ENCODE assay signal across 8 cellular contexts in the genomic region with DNA sequence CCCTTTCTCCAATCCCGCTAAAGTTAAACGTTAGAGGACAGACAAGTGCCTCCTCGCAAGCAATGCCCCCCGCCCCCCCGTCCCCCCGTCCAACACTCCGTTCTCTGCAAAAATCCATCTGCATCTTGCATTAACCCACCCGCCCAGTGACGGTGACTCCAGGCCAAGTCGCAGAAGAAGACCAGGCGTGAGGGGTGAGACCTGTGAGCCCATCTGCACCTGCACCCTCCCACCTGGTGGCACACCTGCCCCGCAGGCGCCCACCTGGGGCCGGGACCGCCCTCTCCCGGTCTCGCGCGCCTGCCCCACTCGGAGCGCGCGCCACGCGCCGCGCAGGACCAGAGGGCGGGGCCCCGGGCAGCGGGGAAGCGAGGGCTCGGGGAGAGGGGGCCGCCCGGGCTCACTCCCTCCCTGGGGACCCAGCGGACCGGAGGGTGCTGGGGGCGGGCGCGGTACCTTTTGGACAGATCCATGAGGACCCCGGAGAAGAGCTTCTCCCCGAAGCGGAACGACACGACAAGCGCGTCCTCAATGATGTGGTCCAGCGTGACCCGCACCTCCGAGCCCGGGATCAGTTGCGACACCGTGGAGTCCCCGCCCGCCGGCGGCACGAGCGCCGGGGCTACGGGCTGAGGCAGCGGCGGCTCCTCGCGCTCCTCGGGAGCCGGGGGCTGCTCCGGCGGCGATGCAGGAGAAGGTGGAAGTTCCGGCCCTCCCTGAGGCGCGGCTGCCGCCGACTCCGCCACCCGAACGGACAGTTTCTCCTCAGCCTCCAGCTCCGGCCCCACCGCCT. TPM values are rescaled to one million over a fixed set of nuclear protein-coding genes. Genes with fewer than 3 reads are reported as not detected.
DNase-seq lines count a peak whose midpoint lies in the region; ATAC-seq and TF ChIP-seq lines count a peak whose summit lies in the region.

No MANE protein-coding gene starts in this region.

- POLR2A ChIA-PET in RWPE1 (lab: Yijun Ruan, JAX; ENCODE audit: low non-redundant PET), result no interaction called here

- CTCF ChIA-PET in RWPE1 (lab: Yijun Ruan, JAX), result interaction anchor here (0.6 to 0.7 kb wide), 3 partner anchors 47 to 804 kb away, joined by 3 to 4 read pairs (median 3); no protein-coding TSS in a partner anchor

- DNase-seq in AG08395 (ENCODE audit: low spot score), result peak; percentile 42
- peak; percentile 36 for DNase-seq in RWPE1 (ENCODE audit: low spot score)
- DNase-seq in activated naive CD4-positive, alpha-beta T cell treated with anti-CD3 and anti-CD28 coated beads, Interleukin-2, amount 50 U/mL, for 72 hours (ENCODE audit: low spot score in 2 of 2), result peak; percentile 46 to 65
- DNase-seq in heart right ventricle, result peak; percentile 35 to 59
- peak; percentile 72 to 74 for DNase-seq in psoas muscle
- no peak for DNase-seq in vagina (ENCODE audit: extremely low spot score in 2 of 2)

- peaks cover 10% of the 10 kb centered on the region in 2 donors for H3K36me3 Mint-ChIP-seq in activated naive CD4-positive, alpha-beta T cell treated with anti-CD3 and anti-CD28 coated beads, Interleukin-2, amount 50 U/mL, for 72 hours

- H3K27ac Mint-ChIP-seq in activated naive CD4-positive, alpha-beta T cell treated with anti-CD3 and anti-CD28 coated beads, Interleukin-2, amount 50 U/mL, for 72 hours, result peak overlapping the region in 1 of 2 donors; percentile 85

- H3K4me1 ChIP-seq in heart right ventricle (peaks cover 0 to 23% (median 15%) of the 10 kb centered on the region in 9 donors), psoas muscle (peaks cover 11% of the 10 kb centered on the region), vagina (peaks cover 28% of the 10 kb centered on the region)

- H3K36me3 ChIP-seq in heart right ventricle (peaks cover 0 to 42% (median 9%) of the 10 kb centered on the region in 9 donors), psoas muscle (ENCODE audit: insufficient read depth in 1 of 2, low read depth in 1 of 2) (peaks cover 0 to 38% of the 10 kb centered on the region in 2 donors), vagina (peaks cover 0 to 25% of the 10 kb centered on the region in 2 donors)

- ATAC-seq in GM19025 (IDR thresholded peaks at IDR 0.05; ENCODE audit: low read depth, unreplicated experiment) (peak; percentile 17), HG03175 (IDR thresholded peaks at IDR 0.05; ENCODE audit: unreplicated experiment) (peak; percentile 19), heart right ventricle (peak in 6 of 8 donors; percentile 12 to 62 (median 22)), psoas muscle (peak; percentile 25 to 57 (median 36))
- peak; percentile 4 to 5 for ATAC-seq in activated naive CD4-positive, alpha-beta T cell treated with anti-CD3 and anti-CD28 coated beads, Interleukin-2, amount 50 U/mL, for 72 hours

- no peaks in the 10 kb centered on the region for H3K9me3 Mint-ChIP-seq in activated naive CD4-positive, alpha-beta T cell treated with anti-CD3 and anti-CD28 coated beads, Interleukin-2, amount 50 U/mL, for 72 hours

- H3K4me3 ChIP-seq in heart right ventricle (peak overlapping the region; percentile 65 to 100 (median 97)), psoas muscle (peak overlapping the region; percentile 82), vagina (peak overlapping the region; percentile 66 to 92)

- H3K9me3 ChIP-seq in heart right ventricle, result no peaks in the 10 kb centered on the region
- no peaks in the 10 kb centered on the region for H3K9me3 ChIP-seq in psoas muscle
- no peaks in the 10 kb centered on the region for H3K9me3 ChIP-seq in vagina

- H3K27ac ChIP-seq in RWPE1, result peak overlapping the region; percentile 89
- H3K27ac ChIP-seq in heart right ventricle, result peak overlapping the region; percentile 85 to 99 (median 98)
- H3K27ac ChIP-seq in psoas muscle, result peak overlapping the region; percentile 91
- H3K27ac ChIP-seq in vagina, result peak overlapping the region; percentile 98

- H3K27me3 ChIP-seq in heart right ventricle, result no peaks in the 10 kb centered on the region
- no peaks in the 10 kb centered on the region for H3K27me3 ChIP-seq in psoas muscle (ENCODE audit: insufficient read depth in 3 of 3, low read length in 2 of 3)
- H3K27me3 ChIP-seq in vagina, result no peaks in the 10 kb centered on the region

- intact Hi-C loops in heart right ventricle (cut with DNase I) (loop anchor here in 5 of 10 donors (2.0 to 10.0 kb wide), 4 partner anchors 81 to 96 kb away; no protein-coding TSS in a partner anchor), psoas muscle (cut with DNase I) (loop anchor here (10.0 kb wide), 2 partner anchors 84 to 94 kb away; no protein-coding TSS in a partner anchor), vagina (cut with DNase I) (loop anchor here (10.0 kb wide), 1 partner anchor 276 kb away; no protein-coding TSS in a partner anchor)

- TF ChIP-seq POLR2A in vagina (IDR thresholded peaks at IDR 0.05), result no peak

- 0 to 1% methylated on average over 78 to 79 of the region's 79 CpGs for WGBS in heart right ventricle, 2 donors
- 0 to 2% (median 1%) methylated on average over 55 to 79 of the region's 79 CpGs for WGBS in psoas muscle, 3 donors

- TF ChIP-seq CTCF in RWPE1 (conservative IDR thresholded peaks at IDR 0.05; ENCODE audit: low read depth), result no peak
- peak in 1 of 9 donors; percentile 28 for TF ChIP-seq CTCF in heart right ventricle (IDR thresholded peaks at IDR 0.05)
- TF ChIP-seq CTCF in psoas muscle (IDR thresholded peaks at IDR 0.05), result no peak
- TF ChIP-seq CTCF in vagina (IDR thresholded peaks at IDR 0.05), result no peak

RNA-seq across cellular contexts. Expression of a gene that starts 0.7 kb away (rescaled TPM):
- 10 to 100 TPM; 16.2 to 17.3 TPM for total RNA-seq in activated naive CD4-positive, alpha-beta T cell treated with anti-CD3 and anti-CD28 coated beads, Interleukin-2, amount 50 U/mL, for 72 hours
- total RNA-seq in heart right ventricle, result 10 to 100 TPM in 9 of 10 donors, 1 to 10 TPM in 1; 8.2 to 14.7 (median 12.4) TPM
- 1 to 10 TPM; 4.5 to 9.8 TPM for polyA plus RNA-seq in heart right ventricle
- 10 to 100 TPM in 2 of 4 donors, 1 to 10 TPM in 2; 7.3 to 13.4 (median 8.9) TPM for total RNA-seq in psoas muscle
- 1 to 10 TPM; 3.0 to 5.5 (median 4.3) TPM for polyA plus RNA-seq in psoas muscle
- total RNA-seq in vagina, result 19.9 TPM

Comparison
In these comparisons a context has a peak if more than half of its experiments do, and no peak if none do; other contexts are left out.
1. DNase-seq: peak in AG08395 (single experiment), RWPE1 (single experiment), activated naive CD4-positive, alpha-beta T cell treated with anti-CD3 and anti-CD28 coated beads, Interleukin-2, amount 50 U/mL, for 72 hours (2 of 2), heart right ventricle (2 of 2) and psoas muscle (2 of 2); none in vagina (0 of 2).
2. Peak in every context shown above with its lines, with median percentiles within 50 percentile points of each other: ATAC-seq, H3K27ac ChIP-seq and H3K4me3 ChIP-seq.